In genomic region chr11:69652999-69653398, GRCh38 we compare ENCODE assay signal across 2 cellular contexts.
TF ChIP-seq lines count a peak whose summit lies in the region.

No MANE protein-coding gene starts in this region.

TF ChIP-seq in HEK293, 187 proteins besides CTCF, POLR2A, EP300 and RAD21:
- TF ChIP-seq ZFHX2 (tag by site-specific recombination; conservative IDR thresholded peaks at IDR 0.05) (0 out of 2 replicates have a peak, but pooled peaks have one; percentile 32), ZNF311 (tag by site-specific recombination; IDR thresholded peaks at IDR 0.05; ENCODE audit: borderline replicate concordance) (no peak)

TF ChIP-seq in K562, 482 proteins besides CTCF, POLR2A, EP300 and RAD21:
- TF ChIP-seq ZNF398 (CRISPR knock-in tag; IDR thresholded peaks at IDR 0.05) (no peak), ZNF263 (CRISPR knock-in tag; IDR thresholded peaks at IDR 0.05; ENCODE audit: borderline replicate concordance) (peak; percentile 43; the same call in 1 of the 2 replicates), ZFP36 (IDR thresholded peaks at IDR 0.05; ENCODE audit: low read depth, low read length, partially characterized antibody) (peak; percentile 56), ARID4B (CRISPR knock-in tag; IDR thresholded peaks at IDR 0.05) (no peak)
TF ChIP-seq in K562: peak in this region for 2.
